In the genomic region with DNA sequence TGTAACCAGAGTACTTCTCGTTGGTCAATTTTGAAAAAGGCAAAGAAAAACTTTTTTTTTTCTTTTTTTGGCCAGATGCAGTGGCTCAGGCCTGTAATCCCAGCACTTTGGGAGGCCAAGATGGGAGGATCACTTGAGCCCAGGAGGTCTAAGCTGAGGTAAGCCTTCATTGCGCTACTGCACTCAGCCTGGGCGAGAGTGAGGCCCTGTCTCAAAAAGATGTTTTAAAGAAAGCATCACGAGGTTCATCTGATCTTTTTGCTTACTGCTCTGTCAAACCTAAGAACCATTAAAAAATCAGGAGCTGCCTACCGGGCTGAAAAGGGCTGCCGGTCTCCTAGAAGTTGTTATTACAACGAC, we compare ENCODE assay signal across 8 cellular contexts. TPM values are rescaled to one million over a fixed set of nuclear protein-coding genes. Genes with fewer than 3 reads are reported as not detected.
DNase-seq lines count a peak whose midpoint lies in the region; ATAC-seq, FAIRE-seq and TF ChIP-seq lines count a peak whose summit lies in the region.

No MANE protein-coding gene starts in this region.

- H3K27ac Mint-ChIP-seq in CD4-positive, CD25-positive, alpha-beta regulatory T cell, result peak overlapping the region; percentile 97 to 99 (median 99)
- H3K27ac Mint-ChIP-seq in activated naive CD8-positive, alpha-beta T cell treated with anti-CD3 and anti-CD28 coated beads, Interleukin-2, amount 50 U/mL, for 24 hours, result peak overlapping the region; percentile 97

- peak overlapping the region; percentile 95 for H3K4me3 ChIP-seq in CD4-positive, CD25-positive, alpha-beta regulatory T cell (ENCODE audit: low read depth, low read length)
- H3K4me3 ChIP-seq in HepG2 (replicated peaks in 1 of 3; ENCODE audit: insufficient read depth in 1 of 3, low read depth in 2 of 3, low read length in 3 of 3) (peak overlapping the region; percentile 62 to 87 (median 67)), tibial artery (peak overlapping the region; percentile 59 to 62)

- no peaks in the 10 kb centered on the region for H3K27me3 ChIP-seq in CD4-positive, CD25-positive, alpha-beta regulatory T cell (ENCODE audit: control insufficient read depth, insufficient read depth, low read length)
- H3K27me3 ChIP-seq in HepG2 (ENCODE audit: control insufficient read depth in 1 of 2, insufficient read depth in 2 of 2, low read length in 2 of 2) (no peaks in the 10 kb centered on the region; a peak in 1 of 5 replicates), tibial artery (no peaks in the 10 kb centered on the region)

- WGBS in HepG2 (ENCODE audit: low lambda C conversion rate), result under 1% methylated on average over 7 of the region's 7 CpGs

- no peaks in the 10 kb centered on the region for H3K27me3 Mint-ChIP-seq in CD4-positive, CD25-positive, alpha-beta regulatory T cell
- H3K27me3 Mint-ChIP-seq in activated naive CD8-positive, alpha-beta T cell treated with anti-CD3 and anti-CD28 coated beads, Interleukin-2, amount 50 U/mL, for 24 hours, result no peaks in the 10 kb centered on the region

- H4K20me1 ChIP-seq in HepG2 (ENCODE audit: insufficient read depth, low read length), result no peaks in the 10 kb centered on the region

- H3K4me1 ChIP-seq in CD4-positive, CD25-positive, alpha-beta regulatory T cell (ENCODE audit: control insufficient read depth, insufficient read depth, low read length, poor library complexity, severe bottlenecking), result peaks cover 20% of the 10 kb centered on the region
- H3K4me1 ChIP-seq in HepG2 (ENCODE audit: insufficient read depth, low read length), result peaks cover 13% of the 10 kb centered on the region
- peaks cover 0 to 25% (median 8%) of the 10 kb centered on the region in 4 donors for H3K4me1 ChIP-seq in tibial artery

- H3K4me3 Mint-ChIP-seq in CD4-positive, CD25-positive, alpha-beta regulatory T cell, result peak overlapping the region; percentile 96 to 100 (median 98)
- peak overlapping the region; percentile 96 for H3K4me3 Mint-ChIP-seq in activated naive CD8-positive, alpha-beta T cell treated with anti-CD3 and anti-CD28 coated beads, Interleukin-2, amount 50 U/mL, for 24 hours

- H3K27ac ChIP-seq in CD4-positive, CD25-positive, alpha-beta regulatory T cell (ENCODE audit: insufficient read depth, low read length, poor library complexity, severe bottlenecking), result peak overlapping the region; percentile 97
- peak overlapping the region; percentile 85 for H3K27ac ChIP-seq in HepG2 (ENCODE audit: extremely low read length, insufficient read depth, low read length)
- peak overlapping the region; percentile 89 to 90 for H3K27ac ChIP-seq in tibial artery

- TF ChIP-seq CTCF in HepG2 (CRISPR knock-in tag; IDR thresholded peaks at IDR 0.05) (no peak), tibial artery (IDR thresholded peaks at IDR 0.05) (no peak)

- peak overlapping the region; percentile 83 for H3K9ac ChIP-seq in HepG2 (ENCODE audit: insufficient read depth, low read depth, low read length)

- no peak for DNase-seq in CD4-positive, CD25-positive, alpha-beta regulatory T cell
- no peak for DNase-seq in activated naive CD8-positive, alpha-beta T cell treated with anti-CD3 and anti-CD28 coated beads, Interleukin-2, amount 50 U/mL, for 24 hours
- DNase-seq in HepG2 (ENCODE audit: low spot score) (no peak), tibial artery (no peak), ureter (ENCODE audit: low spot score) (no peak), islet precursor cell (no peak), NCI-H1417 (lab: John Stamatoyannopoulos, UW) (no peak)

- FAIRE-seq in HepG2 (lab: Jason Lieb, UNC), result no peak

- TF ChIP-seq EP300 in HepG2 (IDR thresholded peaks at IDR 0.05; ENCODE audit: low read depth in 2 of 2, low read length in 2 of 2) (no peak), HepG2 (CRISPR knock-in tag; IDR thresholded peaks at IDR 0.05; ENCODE audit: borderline replicate concordance) (no peak)

- no peak for ATAC-seq in CD4-positive, CD25-positive, alpha-beta regulatory T cell (ENCODE audit: low read depth in 2 of 2)
- ATAC-seq in HG02642 (IDR thresholded peaks at IDR 0.05; ENCODE audit: poor library complexity, unreplicated experiment) (peak; percentile 8), HepG2 (peak; percentile 3; the same call in 2 of the 3 replicates)
- no peak for ATAC-seq in activated naive CD8-positive, alpha-beta T cell treated with anti-CD3 and anti-CD28 coated beads, Interleukin-2, amount 50 U/mL, for 24 hours

- peak overlapping the region; percentile 85 for H3K4me2 ChIP-seq in HepG2 (ENCODE audit: low read depth, low read length)

- peaks cover 23 to 52% (median 33%) of the 10 kb centered on the region in 4 donors for H3K4me1 Mint-ChIP-seq in CD4-positive, CD25-positive, alpha-beta regulatory T cell
- H3K4me1 Mint-ChIP-seq in activated naive CD8-positive, alpha-beta T cell treated with anti-CD3 and anti-CD28 coated beads, Interleukin-2, amount 50 U/mL, for 24 hours, result peaks cover 35% of the 10 kb centered on the region

- peaks cover 15% of the 10 kb centered on the region for H3K36me3 ChIP-seq in CD4-positive, CD25-positive, alpha-beta regulatory T cell (ENCODE audit: control insufficient read depth, insufficient read depth, low read length)
- H3K36me3 ChIP-seq in HepG2 (replicated peaks in 1 of 2; ENCODE audit: control insufficient read depth in 1 of 2, insufficient read depth in 2 of 2, low read length in 2 of 2) (peaks cover 0 to 10% of the 10 kb centered on the region in 2 experiments; a peak in 2 of 5 replicates), tibial artery (peaks cover 0 to 36% (median 4%) of the 10 kb centered on the region in 3 donors)

- TF ChIP-seq POLR2A in HepG2 (IDR thresholded peaks at IDR 0.05; ENCODE audit: insufficient read depth in 1 of 2, low read depth in 2 of 2, low read length in 2 of 2), result no peak

- H3K36me3 Mint-ChIP-seq in CD4-positive, CD25-positive, alpha-beta regulatory T cell, result peaks cover 14% of the 10 kb centered on the region
- H3K36me3 Mint-ChIP-seq in activated naive CD8-positive, alpha-beta T cell treated with anti-CD3 and anti-CD28 coated beads, Interleukin-2, amount 50 U/mL, for 24 hours (ENCODE audit: low read depth), result peaks cover 48% of the 10 kb centered on the region

- peaks cover 0 to 1% (median 0%) of the 10 kb centered on the region in 7 donors for H3K9me3 Mint-ChIP-seq in CD4-positive, CD25-positive, alpha-beta regulatory T cell
- H3K9me3 Mint-ChIP-seq in activated naive CD8-positive, alpha-beta T cell treated with anti-CD3 and anti-CD28 coated beads, Interleukin-2, amount 50 U/mL, for 24 hours, result no peaks in the 10 kb centered on the region

- in situ Hi-C loops in HepG2 (cut with HindIII; ENCODE audit: extremely low pct_ligation_motif_present, low pct_unique_long_range_greater_than_20kb), result no loop called here

- H3K9me3 ChIP-seq in CD4-positive, CD25-positive, alpha-beta regulatory T cell (ENCODE audit: control insufficient read depth in 2 of 2, low read length in 2 of 2), result no peaks in the 10 kb centered on the region
- H3K9me3 ChIP-seq in HepG2 (ENCODE audit: low read length) (no peaks in the 10 kb centered on the region), tibial artery (no peaks in the 10 kb centered on the region)

- H2AFZ ChIP-seq in HepG2 (ENCODE audit: low read length), result no peak overlapping the region

- intact Hi-C loops in HepG2 (cut with micrococcal nuclease; ENCODE audit: unreplicated experiment) (no loop called here), tibial artery (cut with DNase I; ENCODE audit: low total_unique reads) (no loop called here)

- no peak for TF ChIP-seq RAD21 in HepG2 (CRISPR knock-in tag; IDR thresholded peaks at IDR 0.05)

- H3K79me2 ChIP-seq in HepG2 (ENCODE audit: insufficient read depth, low read length), result peaks cover 15% of the 10 kb centered on the region

- BruUV-seq in HepG2 (replicated peaks; lab: Mats Ljungman, UMichigan), result TSS peak; percentile 64

- CTCF ChIA-PET in HepG2 (lab: Yijun Ruan, JAX; ENCODE audit: low intra/inter-chr PET ratio, low total read pairs), result no interaction called here

- POLR2A ChIA-PET in HepG2 (lab: Yijun Ruan, JAX), result no interaction called here

TF ChIP-seq in HepG2, 621 proteins besides CTCF, POLR2A, EP300 and RAD21 (continues in another document):
- TF ChIP-seq NAIF1 (CRISPR knock-in tag; IDR thresholded peaks at IDR 0.05; ENCODE audit: borderline replicate concordance) (0 out of 2 replicates have a peak, but pooled peaks have one; percentile 16), ZNF501 (CRISPR knock-in tag; IDR thresholded peaks at IDR 0.05) (no peak), ZNF747 (CRISPR knock-in tag; IDR thresholded peaks at IDR 0.05; ENCODE audit: borderline replicate concordance) (0 out of 2 replicates have a peak, but pooled peaks have one; percentile 40), ZSCAN31 (CRISPR knock-in tag; IDR thresholded peaks at IDR 0.05; ENCODE audit: low read depth) (0 out of 2 replicates have a peak, but pooled peaks have one; percentile 5), KDM1A (CRISPR knock-in tag; IDR thresholded peaks at IDR 0.05) (no peak), ZC3H13 (CRISPR knock-in tag; IDR thresholded peaks at IDR 0.05) (no peak), ZNF160 (CRISPR knock-in tag; IDR thresholded peaks at IDR 0.05) (0 out of 2 replicates have a peak, but pooled peaks have one; percentile 20)

RNA-seq across cellular contexts. Expression of a gene that starts 0.6 kb away (rescaled TPM):
- 21.8 TPM for total RNA-seq in CD4-positive, CD25-positive, alpha-beta regulatory T cell
- polyA plus RNA-seq in CD4-positive, CD25-positive, alpha-beta regulatory T cell, result 10 to 100 TPM; 61.6 to 81.4 (median 69.3) TPM
- total RNA-seq in HepG2 (2016; rRNA removed; fragmentation: Illumina TruSeq; extraction: Trizol) (32.6 and 49.5 TPM in 2 replicates), ureter (57.1 TPM)
- 4.4 and 4.6 TPM in 2 replicates for total RNA-seq in HepG2 (2016; cell fraction: cytosol; rRNA removed; fragmentation: Illumina TruSeq; extraction: Trizol; ENCODE audit: low read depth)
- 36.8 and 55.7 TPM in 2 replicates for total RNA-seq in HepG2 (2016; cell fraction: insoluble cytoplasmic fraction; rRNA removed; fragmentation: Illumina TruSeq; extraction: Trizol)
- 13.9 and 16.0 TPM in 2 replicates for total RNA-seq in HepG2 (2016; cell fraction: membrane; rRNA removed; fragmentation: Illumina TruSeq; extraction: Trizol)
- total RNA-seq in HepG2 (2016; cell fraction: nucleus; rRNA removed; fragmentation: Illumina TruSeq; extraction: Trizol), result 12.6 and 14.8 TPM in 2 replicates
- 13.8 and 17.8 TPM in 2 replicates for polyA plus RNA-seq in HepG2 (2011; rRNA removed)
- 6.0 and 13.6 TPM in 2 replicates for polyA plus RNA-seq in HepG2 (2011; cell fraction: cytosol; rRNA removed)
- polyA plus RNA-seq in HepG2 (2011; cell fraction: nucleus; rRNA removed), result 1.4 and 3.4 TPM in 2 replicates
- 16.6 and 20.8 TPM in 2 replicates for polyA plus RNA-seq in HepG2 (2012)
- polyA plus RNA-seq in HepG2 (2016; cell fraction: cytosol; fragmentation: Illumina TruSeq; extraction: Trizol; ENCODE audit: low read depth), result 5.1 and 6.1 TPM in 2 replicates
- polyA plus RNA-seq in HepG2 (2016; cell fraction: insoluble cytoplasmic fraction; fragmentation: Illumina TruSeq; extraction: Trizol; ENCODE audit: low read depth), result 42.1 and 46.1 TPM in 2 replicates
- 11.1 and 12.2 TPM in 2 replicates for polyA plus RNA-seq in HepG2 (2016; cell fraction: membrane; fragmentation: Illumina TruSeq; extraction: Trizol; ENCODE audit: low read depth)
- polyA plus RNA-seq in HepG2 (2016; cell fraction: nucleus; fragmentation: Illumina TruSeq; extraction: Trizol; ENCODE audit: insufficient read depth, low read depth), result 20.0 and 21.2 TPM in 2 replicates
- polyA minus RNA-seq in HepG2 (2011; rRNA and poly(A)+ RNA removed; ENCODE audit: low replicate concordance), result 2.4 and 4.3 TPM in 2 replicates
- 8.7 and 10.6 TPM in 2 replicates for polyA minus RNA-seq in HepG2 (2011; cell fraction: cytosol; rRNA and poly(A)+ RNA removed)
- 9.5 and 12.7 TPM in 2 replicates for polyA minus RNA-seq in HepG2 (2011; cell fraction: nucleus; rRNA and poly(A)+ RNA removed)

Comparison
In these comparisons a context has a peak if more than half of its experiments do, and no peak if none do; other contexts are left out.
1. ATAC-seq: peak in HG02642 (single experiment) and HepG2 (single experiment); none in CD4-positive, CD25-positive, alpha-beta regulatory T cell (0 of 2) and activated naive CD8-positive, alpha-beta T cell treated with anti-CD3 and anti-CD28 coated beads, Interleukin-2, amount 50 U/mL, for 24 hours (single experiment).
2. Peak in every context shown above with its lines, with median percentiles within 50 percentile points of each other: H3K27ac ChIP-seq and H3K4me3 ChIP-seq.